ENCODE assay signal across 12 cellular contexts in genomic region chr4:1177274-1178141, GRCh38. TPM values are rescaled to one million over a fixed set of nuclear protein-coding genes. Genes with fewer than 3 reads are reported as not detected.
DNase-seq lines count a peak whose midpoint lies in the region; ATAC-seq and TF ChIP-seq lines count a peak whose summit lies in the region.
"Had no signal": no experiment of that assay in that cellular context is flagged by ENCODE, and none has a peak within 500 bp of the region (broad histone marks: within the 10 kb centered on the region; RNA-seq: fewer than 3 reads in every experiment).

No MANE protein-coding gene starts in this region.

- H3K9me3 ChIP-seq in GM23248 (ENCODE audit: low read depth) (no peaks in the 10 kb centered on the region), SJCRH30 (replicated peaks) (peaks cover 25% of the 10 kb centered on the region), heart left ventricle (peaks cover 0 to 25% (median 10%) of the 10 kb centered on the region in 12 donors)

- H2AFZ ChIP-seq in GM23248, result peak overlapping the region; percentile 34; the same call in 1 of the 2 replicates

- H3K27me3 ChIP-seq in GM23248 (replicated peaks; ENCODE audit: insufficient read depth), result no peaks in the 10 kb centered on the region
- no peaks in the 10 kb centered on the region for H3K27me3 ChIP-seq in SJCRH30
- peaks cover 0 to 10% (median 0%) of the 10 kb centered on the region in 9 donors for H3K27me3 ChIP-seq in heart left ventricle

- in situ Hi-C loops in GM23248 (cut with MboI), result no loop called here

- H3K4me3 ChIP-seq in GM23248, result no peak overlapping the region
- H3K4me3 ChIP-seq in SJCRH30, result no peak overlapping the region
- no peak overlapping the region for H3K4me3 ChIP-seq in heart left ventricle
- no peak overlapping the region for H3K4me3 ChIP-seq in skin epidermis

- H3K36me3 ChIP-seq in GM23248 (ENCODE audit: low read depth) (no peaks in the 10 kb centered on the region), SJCRH30 (no peaks in the 10 kb centered on the region), heart left ventricle (no peaks in the 10 kb centered on the region)

- H3F3A ChIP-seq in GM23248 (ENCODE audit: insufficient read depth), result no peaks in the 10 kb centered on the region

- H3K4me1 ChIP-seq in GM23248 (ENCODE audit: insufficient read depth), result peaks cover 11% of the 10 kb centered on the region; the same call in 1 of the 2 replicates
- H3K4me1 ChIP-seq in SJCRH30, result peaks cover 18% of the 10 kb centered on the region
- H3K4me1 ChIP-seq in heart left ventricle, result peaks cover 0 to 35% (median 18%) of the 10 kb centered on the region in 12 donors

- no peak overlapping the region for H3K27ac ChIP-seq in GM23248
- H3K27ac ChIP-seq in SJCRH30, result peak overlapping the region; percentile 39; the same call in 1 of the 2 replicates
- H3K27ac ChIP-seq in heart left ventricle, result peak overlapping the region in 11 of 12 donors; percentile 34 to 86 (median 64)
- H3K27ac ChIP-seq in skin epidermis, result peak overlapping the region in 12 of 21 experiments; percentile 9 to 80 (median 43)

- H3K79me2 ChIP-seq in GM23248 (ENCODE audit: insufficient read depth), result no peaks in the 10 kb centered on the region

- WGBS in GM23248 (ENCODE audit: low coverage in 1 of 2, low lambda C conversion rate in 2 of 2, missing lambda C conversion rate in 2 of 2), 2 experiments, result 33 to 34% methylated on average over 22 to 26 of the region's 28 CpGs
- whole genome bisulfite sequencing in heart left ventricle, 4 donors, result 59 to 73% (median 68%) methylated on average over 17 to 28 of the region's 28 CpGs

- TF ChIP-seq POLR2A in heart left ventricle (IDR thresholded peaks at IDR 0.05), result no peak

- ATAC-seq in heart left ventricle, result peak; percentile 69 to 92 (median 82)
- ATAC-seq in GM18861 (IDR thresholded peaks at IDR 0.05; ENCODE audit: unreplicated experiment), result no peak

- no peak overlapping the region for H3K4me2 ChIP-seq in GM23248 (ENCODE audit: unreplicated experiment)

- no peaks in the 10 kb centered on the region for H3K9me2 ChIP-seq in GM23248 (ENCODE audit: insufficient read depth)

- H4K20me1 ChIP-seq in GM23248 (ENCODE audit: insufficient read depth), result no peaks in the 10 kb centered on the region

- H3K9ac ChIP-seq in GM23248, result no peak overlapping the region

- TF ChIP-seq CTCF in heart left ventricle (IDR thresholded peaks at IDR 0.05), result no peak

- intact Hi-C loops in heart left ventricle (cut with DNase I), result no loop called here

- DNase-seq in GM23248 (peak; percentile 78), SJCRH30 (peak; percentile 50 to 57), heart left ventricle (peak in 3 of 5 donors; percentile 63 to 79 (median 69)), pons (ENCODE audit: low spot score) (no peak), kidney glomerular epithelial cell (lab: John Stamatoyannopoulos, UW) (no peak), mucosa of gallbladder (ENCODE audit: low spot score) (no peak)
- DNase-seq: foreskin melanocyte; NCI-H1436; stimulated activated naive CD4-positive, alpha-beta T cell treated with Interleukin-2 at 50 U/mL for 16 hours; T-helper 9 cell had no signal

RNA-seq across cellular contexts. Expression of gene SPON2, which starts 5.1 kb away (rescaled TPM):
- total RNA-seq in GM23248 (2014; rRNA removed; shearing (Covaris generic)), result 3.4 and 6.2 TPM in 2 replicates
- 5.3 and 5.7 TPM in 2 replicates for polyA plus RNA-seq in GM23248 (2016; fragmentation: Nextera tagmentation; extraction: Ambion mirVana)
- total RNA-seq in SJCRH30 (2014; rRNA removed; shearing (Covaris generic)), result 2.5 and 3.2 TPM in 2 replicates
- 10 to 100 TPM in 7 of 9 donors, 1 to 10 TPM in 2; 8.8 to 36.3 (median 13.7) TPM for total RNA-seq in heart left ventricle
- 10 to 100 TPM in 1 of 2 donors, 1 to 10 TPM in 1; 7.8 to 31.2 TPM for polyA plus RNA-seq in heart left ventricle
- 52.0 TPM for total RNA-seq in mucosa of gallbladder

Comparison
In these comparisons a context has a peak if more than half of its experiments do, and no peak if none do; other contexts are left out.
1. DNase-seq: peak in GM23248 (single experiment), SJCRH30 (2 of 2) and heart left ventricle (3 of 5); none in pons (single experiment), kidney glomerular epithelial cell (single experiment) and mucosa of gallbladder (single experiment).